Comparison of ENCODE assay signal across 38 cellular contexts in the genomic region with DNA sequence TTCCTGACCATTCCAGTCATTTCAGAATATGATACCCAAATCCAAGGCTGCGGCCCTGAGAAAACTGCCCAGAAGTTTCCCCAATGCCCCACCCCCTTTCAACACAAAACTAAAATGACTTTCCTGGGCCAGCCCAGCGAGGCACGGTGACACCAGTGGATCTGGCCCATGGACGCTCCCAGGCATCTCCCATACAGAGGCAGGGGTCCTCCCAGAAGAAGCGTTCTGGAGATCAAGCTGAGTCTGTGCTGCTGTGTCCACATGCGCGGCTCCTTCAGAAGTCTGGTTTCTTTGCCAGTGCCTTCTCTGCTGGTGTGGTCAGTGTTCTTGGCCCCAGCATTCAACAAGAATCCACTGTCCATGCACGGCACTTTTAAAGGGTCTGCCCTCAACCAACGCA.
"Had no signal": no experiment of that assay in that cellular context is flagged by ENCODE, and none has a peak within 500 bp of the region (broad histone marks: within the 10 kb centered on the region; RNA-seq: fewer than 3 reads in every experiment).

No MANE protein-coding gene starts in this region.

- H3K4me1 Mint-ChIP-seq: activated naive CD4-positive, alpha-beta T cell treated with anti-CD3 and anti-CD28 coated beads, Interleukin-2, amount 10 ng/mL, durations not matched to agents 7 days and 5 days; activated naive CD8-positive, alpha-beta T cell treated with anti-CD3 and anti-CD28 coated beads for 36 hours; activated naive CD8-positive, alpha-beta T cell treated with anti-CD3 and anti-CD28 coated beads, Interleukin-2, amount 10 ng/mL, durations not matched to agents 7 days and 5 days; central memory CD8-positive, alpha-beta T cell had no signal

- H3K27ac ChIP-seq: adrenal gland, ascending aorta, body of pancreas, brain microvascular endothelial cell, breast epithelium, cardiac muscle cell had no signal

- DNase-seq: activated effector memory CD4-positive, alpha-beta T cell treated with anti-CD3 and anti-CD28 coated beads, Interleukin-2, amount 50 U/mL, for 16 hours; activated effector memory CD4-positive, alpha-beta T cell treated with Interleukin-2 at 50 U/mL for 16 hours; activated gamma-delta T cell; activated gamma-delta T cell treated with Interleukin-2 at 50 U/mL for 16 hours; activated naive CD4-positive, alpha-beta T cell; activated naive CD4-positive, alpha-beta T cell treated with anti-CD3 and anti-CD28 coated beads for 36 hours; activated naive CD4-positive, alpha-beta T cell treated with anti-CD3 and anti-CD28 coated beads, Interleukin-2, amount 10 ng/mL, durations not matched to agents 7 days and 5 days; activated naive CD4-positive, alpha-beta T cell treated with anti-CD3 and anti-CD28 coated beads, Interleukin-2, amount 50 U/mL, for 16 hours; activated naive CD4-positive, alpha-beta T cell treated with Interleukin-2 at 50 U/mL for 16 hours; activated naive CD8-positive, alpha-beta T cell treated with anti-CD3 and anti-CD28 coated beads for 36 hours; activated naive CD8-positive, alpha-beta T cell treated with anti-CD3 and anti-CD28 coated beads, Interleukin-2, amount 10 ng/mL, durations not matched to agents 7 days and 5 days; activated naive CD8-positive, alpha-beta T cell treated with anti-CD3 and anti-CD28 coated beads, Interleukin-2, amount 50 U/mL, for 24 hours; activated T-cell treated with anti-CD3 and anti-CD28 coated beads for 4 hours; activated T-cell treated with anti-CD3 and anti-CD28 coated beads, Interleukin-2, amount 50 U/mL, for 1 hour; activated T-cell treated with anti-CD3 and anti-CD28 coated beads, Interleukin-2, amount 50 U/mL, for 24 hours; activated T-cell treated with anti-CD3 and anti-CD28 coated beads, Interleukin-2, amount 50 U/mL, for 4 hours; activated T-cell treated with anti-CD3 and anti-CD28 coated beads, Interleukin-2, amount 50 U/mL, for 72 hours; adrenal gland; amniotic stem cell; amygdala; anterior cingulate cortex; aorta; body of pancreas; brain microvascular endothelial cell; caudate nucleus; central memory CD4-positive, alpha-beta T cell; cerebellar nuclear complex had no signal

- H3K9me3 ChIP-seq: adrenal gland, ascending aorta, body of pancreas, breast epithelium had no signal

- H3K27me3 Mint-ChIP-seq: activated naive CD8-positive, alpha-beta T cell; activated naive CD8-positive, alpha-beta T cell treated with anti-CD3 and anti-CD28 coated beads, Interleukin-2, amount 50 U/mL, for 24 hours; activated T-cell treated with anti-CD3 and anti-CD28 coated beads, Interleukin-2, amount 50 U/mL, for 24 hours; activated T-helper 17 cell treated with anti-CD3 and anti-CD28 coated beads, Interleukin-2, amount 50 U/mL, for 72 hours had no signal

- H3K27ac Mint-ChIP-seq: activated naive CD4-positive, alpha-beta T cell treated with anti-CD3 and anti-CD28 coated beads for 36 hours; activated naive CD4-positive, alpha-beta T cell treated with anti-CD3 and anti-CD28 coated beads, Interleukin-2, amount 10 ng/mL, durations not matched to agents 7 days and 5 days; activated naive CD4-positive, alpha-beta T cell treated with anti-CD3 and anti-CD28 coated beads, Interleukin-2, amount 50 U/mL, for 24 hours; activated naive CD4-positive, alpha-beta T cell treated with anti-CD3 and anti-CD28 coated beads, Interleukin-2, amount 50 U/mL, for 72 hours; activated naive CD8-positive, alpha-beta T cell; activated naive CD8-positive, alpha-beta T cell treated with anti-CD3 and anti-CD28 coated beads for 36 hours; activated naive CD8-positive, alpha-beta T cell treated with anti-CD3 and anti-CD28 coated beads, Interleukin-2, amount 10 ng/mL, durations not matched to agents 7 days and 5 days; activated naive CD8-positive, alpha-beta T cell treated with anti-CD3 and anti-CD28 coated beads, Interleukin-2, amount 50 U/mL, for 24 hours; activated T-cell treated with anti-CD3 and anti-CD28 coated beads, Interleukin-2, amount 50 U/mL, for 24 hours; activated T-cell treated with anti-CD3 and anti-CD28 coated beads, Interleukin-2, amount 50 U/mL, for 72 hours; activated T-helper 1 cell treated with anti-CD3 and anti-CD28 coated beads, Interleukin-12 subunit alpha, Interleukin-12 subunit beta, Interleukin-2, Interleukin-4 antibody, amounts not matched to agents 30 ng/mL and 10 ng/mL and 1 ng/mL, durations not matched to agents 14 hours and 24 hours and 36 hours; activated T-helper 17 cell treated with anti-CD3 and anti-CD28 coated beads, Interleukin-2, amount 50 U/mL, for 72 hours; activated T-helper 2 cell treated with anti-CD3 and anti-CD28 coated beads, Interferon-gamma antibody, Interleukin-2, Interleukin-4, amounts not matched to agents 10 μg/mL and 5 μg/mL and 100 μg/mL, durations not matched to agents 14 hours and 24 hours and 36 hours; brain had no signal

- H3K36me3 Mint-ChIP-seq: activated naive CD4-positive, alpha-beta T cell treated with anti-CD3 and anti-CD28 coated beads, Interleukin-2, amount 10 ng/mL, durations not matched to agents 7 days and 5 days; activated naive CD4-positive, alpha-beta T cell treated with anti-CD3 and anti-CD28 coated beads, Interleukin-2, amount 50 U/mL, for 24 hours; activated naive CD4-positive, alpha-beta T cell treated with anti-CD3 and anti-CD28 coated beads, Interleukin-2, amount 50 U/mL, for 72 hours; activated naive CD8-positive, alpha-beta T cell; activated naive CD8-positive, alpha-beta T cell treated with anti-CD3 and anti-CD28 coated beads for 36 hours; activated naive CD8-positive, alpha-beta T cell treated with anti-CD3 and anti-CD28 coated beads, Interleukin-2, amount 10 ng/mL, durations not matched to agents 7 days and 5 days; brain had no signal

- H3K36me3 ChIP-seq: adrenal gland, ascending aorta, brain microvascular endothelial cell, breast epithelium, cardiac muscle cell had no signal

- H3K9me3 Mint-ChIP-seq: activated naive CD4-positive, alpha-beta T cell treated with anti-CD3 and anti-CD28 coated beads for 36 hours; activated naive CD4-positive, alpha-beta T cell treated with anti-CD3 and anti-CD28 coated beads, Interleukin-2, amount 10 ng/mL, durations not matched to agents 7 days and 5 days; activated naive CD4-positive, alpha-beta T cell treated with anti-CD3 and anti-CD28 coated beads, Interleukin-2, amount 50 U/mL, for 24 hours; activated naive CD4-positive, alpha-beta T cell treated with anti-CD3 and anti-CD28 coated beads, Interleukin-2, amount 50 U/mL, for 72 hours; activated naive CD8-positive, alpha-beta T cell treated with anti-CD3 and anti-CD28 coated beads for 36 hours; activated naive CD8-positive, alpha-beta T cell treated with anti-CD3 and anti-CD28 coated beads, Interleukin-2, amount 10 ng/mL, durations not matched to agents 7 days and 5 days; activated naive CD8-positive, alpha-beta T cell treated with anti-CD3 and anti-CD28 coated beads, Interleukin-2, amount 50 U/mL, for 24 hours; activated T-cell treated with anti-CD3 and anti-CD28 coated beads, Interleukin-2, amount 50 U/mL, for 24 hours; activated T-cell treated with anti-CD3 and anti-CD28 coated beads, Interleukin-2, amount 50 U/mL, for 4 hours; activated T-cell treated with anti-CD3 and anti-CD28 coated beads, Interleukin-2, amount 50 U/mL, for 72 hours; activated T-helper 1 cell treated with anti-CD3 and anti-CD28 coated beads, Interleukin-12 subunit alpha, Interleukin-12 subunit beta, Interleukin-2, Interleukin-4 antibody, amounts not matched to agents 30 ng/mL and 10 ng/mL and 1 ng/mL, durations not matched to agents 14 hours and 24 hours and 36 hours; activated T-helper 17 cell treated with anti-CD3 and anti-CD28 coated beads, Interleukin-2, amount 50 U/mL, for 72 hours; activated T-helper 2 cell treated with anti-CD3 and anti-CD28 coated beads, Interferon-gamma antibody, Interleukin-2, Interleukin-4, amounts not matched to agents 10 μg/mL and 5 μg/mL and 100 μg/mL, durations not matched to agents 14 hours and 24 hours and 36 hours; brain; central memory CD8-positive, alpha-beta T cell had no signal

- ATAC-seq: activated naive CD4-positive, alpha-beta T cell treated with anti-CD3 and anti-CD28 coated beads, Interleukin-2, amount 50 U/mL, for 72 hours; activated naive CD8-positive, alpha-beta T cell treated with anti-CD3 and anti-CD28 coated beads, Interleukin-2, amount 50 U/mL, for 24 hours; activated T-cell treated with anti-CD3 and anti-CD28 coated beads, Interleukin-2, amount 50 U/mL, for 4 hours; activated T-cell treated with anti-CD3 and anti-CD28 coated beads, Interleukin-2, amount 50 U/mL, for 72 hours; activated T-helper 17 cell treated with anti-CD3 and anti-CD28 coated beads, Interleukin-2, amount 50 U/mL, for 72 hours; body of pancreas had no signal

- H3K4me3 ChIP-seq: adrenal gland, ascending aorta, body of pancreas, breast epithelium, cardiac muscle cell had no signal

- H3K27me3 ChIP-seq: adrenal gland, ascending aorta, body of pancreas, brain microvascular endothelial cell, breast epithelium, cardiac muscle cell had no signal

- H3K4me1 ChIP-seq: adrenal gland, ascending aorta, body of pancreas, breast epithelium had no signal

- H3K4me3 Mint-ChIP-seq: activated naive CD4-positive, alpha-beta T cell treated with anti-CD3 and anti-CD28 coated beads for 36 hours; activated naive CD4-positive, alpha-beta T cell treated with anti-CD3 and anti-CD28 coated beads, Interleukin-2, amount 10 ng/mL, durations not matched to agents 7 days and 5 days; activated naive CD4-positive, alpha-beta T cell treated with anti-CD3 and anti-CD28 coated beads, Interleukin-2, amount 50 U/mL, for 24 hours; activated naive CD8-positive, alpha-beta T cell; activated naive CD8-positive, alpha-beta T cell treated with anti-CD3 and anti-CD28 coated beads for 36 hours; activated naive CD8-positive, alpha-beta T cell treated with anti-CD3 and anti-CD28 coated beads, Interleukin-2, amount 10 ng/mL, durations not matched to agents 7 days and 5 days; activated naive CD8-positive, alpha-beta T cell treated with anti-CD3 and anti-CD28 coated beads, Interleukin-2, amount 50 U/mL, for 24 hours; activated T-cell treated with anti-CD3 and anti-CD28 coated beads, Interleukin-2, amount 50 U/mL, for 24 hours; activated T-cell treated with anti-CD3 and anti-CD28 coated beads, Interleukin-2, amount 50 U/mL, for 4 hours; activated T-cell treated with anti-CD3 and anti-CD28 coated beads, Interleukin-2, amount 50 U/mL, for 72 hours; activated T-helper 1 cell treated with anti-CD3 and anti-CD28 coated beads, Interleukin-12 subunit alpha, Interleukin-12 subunit beta, Interleukin-2, Interleukin-4 antibody, amounts not matched to agents 30 ng/mL and 10 ng/mL and 1 ng/mL, durations not matched to agents 14 hours and 24 hours and 36 hours; activated T-helper 17 cell treated with anti-CD3 and anti-CD28 coated beads, Interleukin-2, amount 50 U/mL, for 72 hours; brain; central memory CD8-positive, alpha-beta T cell had no signal
